23 cellular contexts compared by ENCODE assay signal in genomic region chr15:33093234-33093633, GRCh38.
DNase-seq lines count a peak whose midpoint lies in the region; ATAC-seq and TF ChIP-seq lines count a peak whose summit lies in the region.
"Had no signal": no experiment of that assay in that cellular context is flagged by ENCODE, and none has a peak within 500 bp of the region (broad histone marks: within the 10 kb centered on the region; RNA-seq: fewer than 3 reads in every experiment).

No MANE protein-coding gene starts in this region.

- no peaks in the 10 kb centered on the region for H3K9me3 Mint-ChIP-seq in glutamatergic neuron (ENCODE audit: unreplicated experiment)
- H3K9me3 Mint-ChIP-seq: CD4-positive, alpha-beta T cell had no signal

- ATAC-seq in SK-N-SH treated with all-trans-retinoic acid at 6 μM for 48 hours (no peak), gastrocnemius medialis (no peak)

- intact Hi-C loops in gastrocnemius medialis (cut with DNase I; ENCODE audit: low total_unique reads) = no loop called here

- no peak for TF ChIP-seq POLR2A in gastrocnemius medialis (IDR thresholded peaks at IDR 0.05)

- H3K4me1 Mint-ChIP-seq in glutamatergic neuron (ENCODE audit: low read depth, unreplicated experiment) = peaks cover 14% of the 10 kb centered on the region

- no peak for TF ChIP-seq CTCF in glutamatergic neuron (IDR thresholded peaks at IDR 0.05; ENCODE audit: partially characterized antibody, unreplicated experiment)
- TF ChIP-seq CTCF in gastrocnemius medialis (IDR thresholded peaks at IDR 0.05 in 4 of 5, conservative IDR thresholded peaks at IDR 0.05 in 1 of 5) = no peak

- no peak overlapping the region for H3K27ac ChIP-seq in gastrocnemius medialis
- H3K27ac ChIP-seq: BLaER1 had no signal

- no peak overlapping the region for H3K4me3 ChIP-seq in gastrocnemius medialis
- H3K4me3 ChIP-seq: BLaER1, MG63, SJSA1 had no signal

- H3K36me3 Mint-ChIP-seq in glutamatergic neuron (ENCODE audit: unreplicated experiment) = no peaks in the 10 kb centered on the region

- H3K9me3 ChIP-seq in gastrocnemius medialis = no peaks in the 10 kb centered on the region
- H3K9me3 ChIP-seq: BLaER1, MG63, SJSA1 had no signal

- no peaks in the 10 kb centered on the region for H3K27me3 ChIP-seq in gastrocnemius medialis
- H3K27me3 ChIP-seq: BLaER1, MG63, SJSA1 had no signal

- peak overlapping the region; percentile 5 for H3K27ac Mint-ChIP-seq in glutamatergic neuron (ENCODE audit: unreplicated experiment)

- in situ Hi-C loops in gastrocnemius medialis (cut with MboI; ENCODE audit: low sequenced_read_pairs in 4 of 4) = loop anchor here in 1 of 4 donors (25.0 kb wide), 2 partner anchors 119 to 594 kb away; no protein-coding TSS in a partner anchor

- DNase-seq in NCI-H187 treated with DMSO at 0.1 percent for 48 hours (lab: John Stamatoyannopoulos, UW) (peak; percentile 60), glutamatergic neuron (no peak), retina (peak; percentile 38), gastrocnemius medialis (no peak), NCI-H2227 (lab: John Stamatoyannopoulos, UW; ENCODE audit: unreplicated experiment) (no peak)
- no peak for DNase-seq in stimulated activated CD4-positive, alpha-beta T cell treated with anti-CD3 and anti-CD28 coated beads, Interleukin-4, amount 100 ng/mL, for 4 hours
- DNase-seq: ACHN; CD4-positive, alpha-beta T cell; COR-L47; DMS79; GOT3; HCEC 1CT; Kasumi-1; MG63; NCI-H1048; NCI-H1436 treated with DMSO at 0.1 percent for 48 hours; NCI-H2081; NCI-H446 treated with DMSO at 0.1 percent for 48 hours; NCI-H526 treated with DMSO at 0.1 percent for 48 hours; OCI-M1 had no signal

- peak overlapping the region; percentile 39 for H3K4me3 Mint-ChIP-seq in glutamatergic neuron (ENCODE audit: unreplicated experiment)
- H3K4me3 Mint-ChIP-seq: CD4-positive, alpha-beta T cell had no signal

- H3K27me3 Mint-ChIP-seq in glutamatergic neuron (ENCODE audit: unreplicated experiment) = no peaks in the 10 kb centered on the region
- H3K27me3 Mint-ChIP-seq: CD4-positive, alpha-beta T cell had no signal

- peaks cover 16 to 25% of the 10 kb centered on the region in 2 donors for H3K4me1 ChIP-seq in gastrocnemius medialis

- H3K36me3 ChIP-seq in gastrocnemius medialis = no peaks in the 10 kb centered on the region
- H3K36me3 ChIP-seq: BLaER1, MG63, SJSA1 had no signal

TF ChIP-seq in SK-N-SH treated with all-trans-retinoic acid at 6 μM for 48 hours, 23 proteins besides CTCF, POLR2A, EP300 and RAD21:
- no peak for TF ChIP-seq PPARA (CRISPR knock-in tag; IDR thresholded peaks at IDR 0.05; ENCODE audit: borderline replicate concordance)
- peak; percentile 83 for TF ChIP-seq ISL1 (CRISPR knock-in tag; IDR thresholded peaks at IDR 0.05)

Comparison
In these comparisons a context has a peak if more than half of its experiments do, and no peak if none do; other contexts are left out.
1. DNase-seq: peak in NCI-H187 treated with DMSO at 0.1 percent for 48 hours (single experiment) and retina (single experiment); none in glutamatergic neuron (single experiment), gastrocnemius medialis (0 of 2), stimulated activated CD4-positive, alpha-beta T cell treated with anti-CD3 and anti-CD28 coated beads, Interleukin-4, amount 100 ng/mL, for 4 hours (0 of 2) and NCI-H2227 (single experiment).